In genomic region chr1:168636642-168637111, GRCh38 we compare ENCODE assay signal across 10 cellular contexts.
DNase-seq lines count a peak whose midpoint lies in the region; ATAC-seq and TF ChIP-seq lines count a peak whose summit lies in the region.
"Had no signal": no experiment of that assay in that cellular context is flagged by ENCODE, and none has a peak within 500 bp of the region (broad histone marks: within the 10 kb centered on the region; RNA-seq: fewer than 3 reads in every experiment).

No MANE protein-coding gene starts in this region.

- peak overlapping the region; percentile 3 for H2AFZ ChIP-seq in neuron (ENCODE audit: low read depth, low read length)

- no peaks in the 10 kb centered on the region for H3K27me3 ChIP-seq in neuron (ENCODE audit: insufficient read depth, low read length)

- CTCF ChIA-PET in RWPE1 (lab: Yijun Ruan, JAX), result interaction anchor here (0.6 to 1.6 kb wide), 4 partner anchors 33 to 712 kb away, joined by 3 to 8 read pairs (median 4); partner anchors contain the start of gene ATP1B1

- H3K36me3 ChIP-seq in neuron (ENCODE audit: insufficient read depth, low read length), result no peaks in the 10 kb centered on the region

- TF ChIP-seq CTCF in RWPE1 (conservative IDR thresholded peaks at IDR 0.05; ENCODE audit: low read depth), result no peak
- TF ChIP-seq CTCF in fibroblast of villous mesenchyme (IDR thresholded peaks at IDR 0.05; ENCODE audit: insufficient read depth, low read depth, low read length), result no peak

- ATAC-seq in HG02610 (IDR thresholded peaks at IDR 0.05; ENCODE audit: unreplicated experiment), result no peak
- ATAC-seq in HG03442 (IDR thresholded peaks at IDR 0.05; ENCODE audit: unreplicated experiment), result no peak
- ATAC-seq: effector memory CD8-positive, alpha-beta T cell had no signal

- POLR2A ChIA-PET in RWPE1 (lab: Yijun Ruan, JAX; ENCODE audit: low non-redundant PET), result no interaction called here

- H3K27ac ChIP-seq in RWPE1, result no peak overlapping the region

- no peaks in the 10 kb centered on the region for H3K9me3 ChIP-seq in neuron (ENCODE audit: low read length)

- H3K4me3 ChIP-seq in fibroblast of villous mesenchyme (ENCODE audit: low read depth, low read length) (no peak overlapping the region), neuron (ENCODE audit: low read length) (no peak overlapping the region)

- H3K4me1 ChIP-seq in neuron (ENCODE audit: insufficient read depth, low read length), result no peaks in the 10 kb centered on the region

- DNase-seq in AG20443 (ENCODE audit: low spot score) (peak; percentile 61), RWPE1 (ENCODE audit: low spot score) (peak; percentile 56), fibroblast of villous mesenchyme (ENCODE audit: low read depth) (peak; percentile 8), GF-D8 (lab: John Stamatoyannopoulos, UW) (no peak)
- no peak for DNase-seq in stimulated activated CD8-positive, alpha-beta memory T cell treated with anti-CD3 and anti-CD28 coated beads, Interleukin-4, amount 100 ng/mL, for 48 hours
- DNase-seq: activated CD4-positive, alpha-beta memory T cell treated with anti-CD3 and anti-CD28 coated beads for 36 hours; effector memory CD8-positive, alpha-beta T cell had no signal

Comparison
In these comparisons a context has a peak if more than half of its experiments do, and no peak if none do; other contexts are left out.
1. DNase-seq: peak in AG20443 (single experiment), RWPE1 (single experiment) and fibroblast of villous mesenchyme (single experiment); none in GF-D8 (single experiment) and stimulated activated CD8-positive, alpha-beta memory T cell treated with anti-CD3 and anti-CD28 coated beads, Interleukin-4, amount 100 ng/mL, for 48 hours (single experiment).